Comparison of ENCODE assay signal across 1 cellular context in genomic region chr4:155954118-155954503, GRCh38.
TF ChIP-seq lines count a peak whose summit lies in the region.

No MANE protein-coding gene starts in this region.

TF ChIP-seq in HepG2, 621 proteins besides CTCF, POLR2A, EP300 and RAD21 (continued from another document):
- TF ChIP-seq HMGXB3 (CRISPR knock-in tag; IDR thresholded peaks at IDR 0.05; ENCODE audit: borderline replicate concordance) (no peak), TGIF2 (CRISPR knock-in tag; IDR thresholded peaks at IDR 0.05) (no peak), GZF1 (CRISPR knock-in tag; IDR thresholded peaks at IDR 0.05) (no peak), ISL2 (CRISPR knock-in tag; IDR thresholded peaks at IDR 0.05) (no peak), XBP1 (CRISPR knock-in tag; IDR thresholded peaks at IDR 0.05) (no peak), SNAI1 (CRISPR knock-in tag; IDR thresholded peaks at IDR 0.05; ENCODE audit: borderline replicate concordance) (no peak), HOXA5 (CRISPR knock-in tag; IDR thresholded peaks at IDR 0.05) (no peak), HNF4G (IDR thresholded peaks at IDR 0.05; ENCODE audit: borderline replicate concordance, low read depth, low read length) (no peak), HNF4G (CRISPR knock-in tag; IDR thresholded peaks at IDR 0.05; ENCODE audit: borderline replicate concordance, low read depth) (no peak), ZFP1 (CRISPR knock-in tag; IDR thresholded peaks at IDR 0.05) (no peak), NFAT5 (CRISPR knock-in tag; IDR thresholded peaks at IDR 0.05) (no peak), RBFOX2 (IDR thresholded peaks at IDR 0.05; ENCODE audit: low read depth, low read length) (no peak), ZNF703 (CRISPR knock-in tag; IDR thresholded peaks at IDR 0.05; ENCODE audit: borderline replicate concordance) (no peak), ZFP41 (CRISPR knock-in tag; IDR thresholded peaks at IDR 0.05; ENCODE audit: borderline replicate concordance) (no peak), TOE1 (CRISPR knock-in tag; IDR thresholded peaks at IDR 0.05) (no peak), ZNF713 (CRISPR knock-in tag; IDR thresholded peaks at IDR 0.05) (no peak), AKAP8 (CRISPR knock-in tag; IDR thresholded peaks at IDR 0.05) (no peak), ZMYM3 (CRISPR knock-in tag; IDR thresholded peaks at IDR 0.05) (no peak)
